ENCODE assay signal across 28 cellular contexts in the genomic region with DNA sequence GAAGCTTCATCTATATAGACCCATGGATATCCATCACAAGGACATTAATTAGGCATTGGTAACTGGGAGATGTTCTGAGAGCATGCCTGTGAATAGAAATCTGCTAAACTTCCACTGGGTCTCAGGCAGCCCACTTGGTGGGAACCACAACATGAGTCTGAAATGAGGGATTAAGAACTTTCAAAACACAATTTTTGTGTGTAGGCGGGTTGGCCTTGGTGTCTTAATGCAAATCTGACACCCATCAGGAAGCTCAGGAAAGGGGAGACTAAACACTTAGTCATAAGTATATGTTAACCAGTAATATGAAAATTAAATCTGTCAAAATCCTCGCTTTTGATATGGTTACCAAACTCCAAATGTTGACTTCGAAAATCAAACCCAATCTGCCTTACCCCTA.
"Had no signal": no experiment of that assay in that cellular context is flagged by ENCODE, and none has a peak within 500 bp of the region (broad histone marks: within the 10 kb centered on the region; RNA-seq: fewer than 3 reads in every experiment).

No MANE protein-coding gene starts in this region.

- H3K27me3 Mint-ChIP-seq: stimulated activated naive B cell treated with anti-CD40 and anti-IgM and Interleukin-4, amounts not matched to agents 10 μg/mL and 1 μg/mL and 100 μg/mL, for 72 hours; stimulated activated naive CD8-positive, alpha-beta T cell treated with anti-CD3 and anti-CD28 coated beads, Interleukin-15, Interleukin-2, amounts not matched to agents 100 ng/mL and 50 ng/mL, for 24 hours had no signal

- FAIRE-seq: pancreas, urothelium cell line had no signal

- H3K27ac ChIP-seq: neutrophil, pancreas, prostate gland, right lobe of liver, sigmoid colon, skin epidermis, stomach, thoracic aorta, thyroid gland, tibial nerve, upper lobe of left lung, vagina had no signal

- ATAC-seq: naive thymus-derived CD4-positive, alpha-beta T cell; natural killer cell; pancreas; right cardiac atrium; right lobe of liver; stimulated activated effector memory CD8-positive, alpha-beta T cell treated with anti-CD3 and anti-CD28 coated beads, Interleukin-12 subunit alpha, Interleukin-12 subunit beta, amount 100 ng/mL, for 72 hours; stimulated activated naive B cell treated with anti-CD40 and anti-IgM and Interleukin-4, amounts not matched to agents 10 μg/mL and 1 μg/mL and 100 μg/mL, for 72 hours had no signal

- H3K27ac Mint-ChIP-seq: naive thymus-derived CD4-positive, alpha-beta T cell; natural killer cell; stimulated activated effector memory CD8-positive, alpha-beta T cell treated with anti-CD3 and anti-CD28 coated beads, Interleukin-12 subunit alpha, Interleukin-12 subunit beta, amount 100 ng/mL, for 72 hours; stimulated activated naive B cell treated with anti-CD40 and anti-IgM and Interleukin-4, amounts not matched to agents 10 μg/mL and 1 μg/mL and 100 μg/mL, for 72 hours; stimulated activated naive CD8-positive, alpha-beta T cell treated with anti-CD3 and anti-CD28 coated beads, Interleukin-15, Interleukin-2, amounts not matched to agents 100 ng/mL and 50 ng/mL, for 24 hours had no signal

- H3K9me3 Mint-ChIP-seq: natural killer cell; nephron; stimulated activated effector memory CD8-positive, alpha-beta T cell treated with anti-CD3 and anti-CD28 coated beads, Interleukin-12 subunit alpha, Interleukin-12 subunit beta, amount 100 ng/mL, for 72 hours; stimulated activated naive B cell treated with anti-CD40 and anti-IgM and Interleukin-4, amounts not matched to agents 10 μg/mL and 1 μg/mL and 100 μg/mL, for 72 hours; stimulated activated naive CD8-positive, alpha-beta T cell treated with anti-CD3 and anti-CD28 coated beads, Interleukin-15, Interleukin-2, amounts not matched to agents 100 ng/mL and 50 ng/mL, for 24 hours had no signal

- H3K4me3 ChIP-seq: pancreas, prostate gland, right lobe of liver, sigmoid colon, skin epidermis, stomach, thoracic aorta, thyroid gland, tibial nerve, upper lobe of left lung, vagina had no signal

- H3K36me3 ChIP-seq: neutrophil, pancreas, prostate gland, right lobe of liver, sigmoid colon, stomach, thoracic aorta, thyroid gland, tibial nerve, upper lobe of left lung, vagina had no signal

- H3K4me3 Mint-ChIP-seq: naive thymus-derived CD4-positive, alpha-beta T cell; natural killer cell; stimulated activated effector memory CD8-positive, alpha-beta T cell treated with anti-CD3 and anti-CD28 coated beads, Interleukin-12 subunit alpha, Interleukin-12 subunit beta, amount 100 ng/mL, for 72 hours; stimulated activated naive B cell treated with anti-CD40 and anti-IgM and Interleukin-4, amounts not matched to agents 10 μg/mL and 1 μg/mL and 100 μg/mL, for 72 hours; stimulated activated naive CD8-positive, alpha-beta T cell treated with anti-CD3 and anti-CD28 coated beads, Interleukin-15, Interleukin-2, amounts not matched to agents 100 ng/mL and 50 ng/mL, for 24 hours had no signal

- H3K4me1 Mint-ChIP-seq: stimulated activated effector memory CD8-positive, alpha-beta T cell treated with anti-CD3 and anti-CD28 coated beads, Interleukin-12 subunit alpha, Interleukin-12 subunit beta, amount 100 ng/mL, for 72 hours; stimulated activated naive B cell treated with anti-CD40 and anti-IgM and Interleukin-4, amounts not matched to agents 10 μg/mL and 1 μg/mL and 100 μg/mL, for 72 hours had no signal

- H3K9me3 ChIP-seq: neutrophil, pancreas, prostate gland, right lobe of liver, sigmoid colon, stomach, thoracic aorta, thyroid gland, tibial nerve, upper lobe of left lung, vagina had no signal

- H3K27me3 ChIP-seq: neutrophil, pancreas, right lobe of liver, sigmoid colon, stomach, thyroid gland, tibial nerve, upper lobe of left lung, vagina had no signal

- DNase-seq: naive thymus-derived CD4-positive, alpha-beta T cell; natural killer cell; nucleus accumbens; pancreas; retina; right cardiac atrium; right lobe of liver; sigmoid colon; stimulated activated CD4-positive, alpha-beta T cell treated with anti-CD3 and anti-CD28 coated beads, Interleukin-15, amount 100 ng/mL, for 24 hours; stimulated activated CD4-positive, alpha-beta T cell treated with anti-CD3 and anti-CD28 coated beads, Interleukin-2, amount 100 ng/mL, for 24 hours; stimulated activated CD4-positive, alpha-beta T cell treated with anti-CD3 and anti-CD28 coated beads, Interleukin-2, amount 100 ng/mL, for 48 hours; stimulated activated CD4-positive, alpha-beta T cell treated with anti-CD3 and anti-CD28 coated beads, Interleukin-4, amount 100 ng/mL, for 24 hours; stimulated activated naive B cell treated with anti-CD40 and anti-IgM and Interleukin-4, amounts not matched to agents 10 μg/mL and 1 μg/mL and 100 μg/mL, for 72 hours; stimulated activated naive CD4-positive, alpha-beta T cell treated with Interleukin-2 at 50 U/mL for 16 hours; stomach; thyroid gland; trophoblast cell; upper lobe of left lung had no signal

- H3K4me1 ChIP-seq: pancreas, prostate gland, right lobe of liver, sigmoid colon, upper lobe of left lung, vagina had no signal

- H3K36me3 Mint-ChIP-seq: natural killer cell; stimulated activated effector memory CD8-positive, alpha-beta T cell treated with anti-CD3 and anti-CD28 coated beads, Interleukin-12 subunit alpha, Interleukin-12 subunit beta, amount 100 ng/mL, for 72 hours had no signal
